27 cellular contexts compared by ENCODE assay signal in genomic region chr13:84902243-84902642, GRCh38.
"Had no signal": no experiment of that assay in that cellular context is flagged by ENCODE, and none has a peak within 500 bp of the region (broad histone marks: within the 10 kb centered on the region; RNA-seq: fewer than 3 reads in every experiment).

No MANE protein-coding gene starts in this region.

- H3K27me3 Mint-ChIP-seq: activated T-cell treated with anti-CD3 and anti-CD28 coated beads, Interleukin-2, amount 50 U/mL, for 24 hours; naive thymus-derived CD8-positive, alpha-beta T cell; stimulated activated naive B cell treated with anti-CD40 and anti-IgM and Interleukin-4, amounts not matched to agents 10 μg/mL and 1 μg/mL and 100 μg/mL, for 72 hours had no signal

- H3K36me3 Mint-ChIP-seq: mesothelial cell of epicardium; naive thymus-derived CD8-positive, alpha-beta T cell; stimulated activated naive B cell treated with anti-CD40 and anti-IgM and Interleukin-4, amounts not matched to agents 10 μg/mL and 1 μg/mL and 100 μg/mL, for 72 hours had no signal

- H3K9me3 Mint-ChIP-seq: activated T-cell treated with anti-CD3 and anti-CD28 coated beads, Interleukin-2, amount 50 U/mL, for 24 hours had no signal

- ATAC-seq: heart right ventricle; naive thymus-derived CD8-positive, alpha-beta T cell; psoas muscle had no signal

- H3K27me3 ChIP-seq: esophagus squamous epithelium, heart right ventricle, right atrium auricular region, stomach, thyroid gland, upper lobe of left lung, vagina had no signal

- H3K4me3 ChIP-seq: esophagus squamous epithelium, heart right ventricle, psoas muscle, right atrium auricular region, smooth muscle cell, stomach, thyroid gland, upper lobe of left lung, vagina had no signal

- H3K27ac ChIP-seq: esophagus squamous epithelium, heart right ventricle, parathyroid adenoma, psoas muscle, right atrium auricular region, stomach, thyroid gland, upper lobe of left lung, vagina, VCaP had no signal

- H3K9me3 ChIP-seq: esophagus squamous epithelium, heart right ventricle, psoas muscle, right atrium auricular region, stomach, thyroid gland, upper lobe of left lung, vagina had no signal

- H3K4me3 Mint-ChIP-seq: activated T-cell treated with anti-CD3 and anti-CD28 coated beads, Interleukin-2, amount 50 U/mL, for 24 hours; mesothelial cell of epicardium; naive thymus-derived CD8-positive, alpha-beta T cell; neural crest cell; stimulated activated naive B cell treated with anti-CD40 and anti-IgM and Interleukin-4, amounts not matched to agents 10 μg/mL and 1 μg/mL and 100 μg/mL, for 72 hours had no signal

- H3K4me2 ChIP-seq: smooth muscle cell had no signal

- H3K4me1 Mint-ChIP-seq: naive thymus-derived CD8-positive, alpha-beta T cell; neural crest cell; stimulated activated naive B cell treated with anti-CD40 and anti-IgM and Interleukin-4, amounts not matched to agents 10 μg/mL and 1 μg/mL and 100 μg/mL, for 72 hours had no signal

- H3K4me1 ChIP-seq: esophagus squamous epithelium, heart right ventricle, parathyroid adenoma, psoas muscle, right atrium auricular region, stomach, thyroid gland, upper lobe of left lung, vagina had no signal

- H3K79me2 ChIP-seq: parathyroid adenoma had no signal

- DNase-seq: activated CD4-positive, alpha-beta T cell treated with anti-CD3 and anti-CD28 coated beads for 4 hours; activated CD4-positive, alpha-beta T cell treated with anti-CD3 and anti-CD28 coated beads, Interleukin-2, amount 50 U/mL, for 48 hours; activated CD8-positive, alpha-beta memory T cell treated with anti-CD3 and anti-CD28 coated beads, Interleukin-2, amount 50 U/mL, for 48 hours; activated gamma-delta T cell; activated naive CD4-positive, alpha-beta T cell treated with anti-CD3 and anti-CD28 coated beads, Interleukin-2, amount 50 U/mL, for 16 hours; activated T-cell treated with anti-CD3 and anti-CD28 coated beads, Interleukin-2, amount 50 U/mL, for 24 hours; amniotic stem cell; caudate nucleus; cortex of kidney; esophagus squamous epithelium; foreskin melanocyte; heart right ventricle; naive thymus-derived CD8-positive, alpha-beta T cell; nucleus accumbens; psoas muscle; stimulated activated CD4-positive, alpha-beta T cell treated with anti-CD3 and anti-CD28 coated beads, Interleukin-2, amount 100 ng/mL, for 24 hours; stimulated activated naive B cell treated with anti-CD40 and anti-IgM and Interleukin-4, amounts not matched to agents 10 μg/mL and 1 μg/mL and 100 μg/mL, for 72 hours; stomach; thyroid gland; upper lobe of left lung had no signal

- H3K27ac Mint-ChIP-seq: activated T-cell treated with anti-CD3 and anti-CD28 coated beads, Interleukin-2, amount 50 U/mL, for 24 hours; mesothelial cell of epicardium; naive thymus-derived CD8-positive, alpha-beta T cell; stimulated activated naive B cell treated with anti-CD40 and anti-IgM and Interleukin-4, amounts not matched to agents 10 μg/mL and 1 μg/mL and 100 μg/mL, for 72 hours had no signal

- H2AFZ ChIP-seq: parathyroid adenoma had no signal

- H3K36me3 ChIP-seq: esophagus squamous epithelium, heart right ventricle, right atrium auricular region, stomach, thyroid gland, upper lobe of left lung, vagina had no signal
